Comparison of ENCODE assay signal across 1 cellular context in genomic region chr3:64954995-64955636, GRCh38.
TF ChIP-seq lines count a peak whose summit lies in the region.

No MANE protein-coding gene starts in this region.

TF ChIP-seq in K562, 482 proteins besides CTCF, POLR2A, EP300 and RAD21 (continued from another document and continues in another):
- no peak for TF ChIP-seq NR0B1 (IDR thresholded peaks at IDR 0.05; ENCODE audit: partially characterized antibody)
- TF ChIP-seq NR2C2 (CRISPR knock-in tag; IDR thresholded peaks at IDR 0.05): no peak
- TF ChIP-seq NR2C2 (tag; IDR thresholded peaks at IDR 0.05): no peak
- peak; percentile 91 for TF ChIP-seq MEIS2 (IDR thresholded peaks at IDR 0.05; ENCODE audit: partially characterized antibody)
- no peak for TF ChIP-seq RBM34 (IDR thresholded peaks at IDR 0.05; ENCODE audit: borderline replicate concordance, insufficient read depth, low read length)
- no peak for TF ChIP-seq THRB (CRISPR knock-in tag; conservative IDR thresholded peaks at IDR 0.05)
- no peak for TF ChIP-seq KDM1A (IDR thresholded peaks at IDR 0.05)
- TF ChIP-seq, protein P1, sequence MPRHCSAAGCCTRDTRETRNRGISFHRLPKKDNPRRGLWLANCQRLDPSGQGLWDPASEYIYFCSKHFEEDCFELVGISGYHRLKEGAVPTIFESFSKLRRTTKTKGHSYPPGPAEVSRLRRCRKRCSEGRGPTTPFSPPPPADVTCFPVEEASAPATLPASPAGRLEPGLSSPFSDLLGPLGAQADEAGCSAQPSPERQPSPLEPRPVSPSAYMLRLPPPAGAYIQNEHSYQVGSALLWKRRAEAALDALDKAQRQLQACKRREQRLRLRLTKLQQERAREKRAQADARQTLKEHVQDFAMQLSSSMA (CRISPR knock-in tag; IDR thresholded peaks at IDR 0.05): no peak
- no peak for TF ChIP-seq PYGO2 (tag; IDR thresholded peaks at IDR 0.05)
- TF ChIP-seq CC2D1A (IDR thresholded peaks at IDR 0.05): no peak
- TF ChIP-seq, protein P2, sequence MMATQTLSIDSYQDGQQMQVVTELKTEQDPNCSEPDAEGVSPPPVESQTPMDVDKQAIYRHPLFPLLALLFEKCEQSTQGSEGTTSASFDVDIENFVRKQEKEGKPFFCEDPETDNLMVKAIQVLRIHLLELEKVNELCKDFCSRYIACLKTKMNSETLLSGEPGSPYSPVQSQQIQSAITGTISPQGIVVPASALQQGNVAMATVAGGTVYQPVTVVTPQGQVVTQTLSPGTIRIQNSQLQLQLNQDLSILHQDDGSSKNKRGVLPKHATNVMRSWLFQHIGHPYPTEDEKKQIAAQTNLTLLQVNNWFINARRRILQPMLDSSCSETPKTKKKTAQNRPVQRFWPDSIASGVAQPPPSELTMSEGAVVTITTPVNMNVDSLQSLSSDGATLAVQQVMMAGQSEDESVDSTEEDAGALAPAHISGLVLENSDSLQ (IDR thresholded peaks at IDR 0.05): peak; percentile 90
- TF ChIP-seq ELF1 (tag; IDR thresholded peaks at IDR 0.05): 0 out of 2 replicates have a peak, but pooled peaks have one; percentile 27
- TF ChIP-seq, protein P3, sequence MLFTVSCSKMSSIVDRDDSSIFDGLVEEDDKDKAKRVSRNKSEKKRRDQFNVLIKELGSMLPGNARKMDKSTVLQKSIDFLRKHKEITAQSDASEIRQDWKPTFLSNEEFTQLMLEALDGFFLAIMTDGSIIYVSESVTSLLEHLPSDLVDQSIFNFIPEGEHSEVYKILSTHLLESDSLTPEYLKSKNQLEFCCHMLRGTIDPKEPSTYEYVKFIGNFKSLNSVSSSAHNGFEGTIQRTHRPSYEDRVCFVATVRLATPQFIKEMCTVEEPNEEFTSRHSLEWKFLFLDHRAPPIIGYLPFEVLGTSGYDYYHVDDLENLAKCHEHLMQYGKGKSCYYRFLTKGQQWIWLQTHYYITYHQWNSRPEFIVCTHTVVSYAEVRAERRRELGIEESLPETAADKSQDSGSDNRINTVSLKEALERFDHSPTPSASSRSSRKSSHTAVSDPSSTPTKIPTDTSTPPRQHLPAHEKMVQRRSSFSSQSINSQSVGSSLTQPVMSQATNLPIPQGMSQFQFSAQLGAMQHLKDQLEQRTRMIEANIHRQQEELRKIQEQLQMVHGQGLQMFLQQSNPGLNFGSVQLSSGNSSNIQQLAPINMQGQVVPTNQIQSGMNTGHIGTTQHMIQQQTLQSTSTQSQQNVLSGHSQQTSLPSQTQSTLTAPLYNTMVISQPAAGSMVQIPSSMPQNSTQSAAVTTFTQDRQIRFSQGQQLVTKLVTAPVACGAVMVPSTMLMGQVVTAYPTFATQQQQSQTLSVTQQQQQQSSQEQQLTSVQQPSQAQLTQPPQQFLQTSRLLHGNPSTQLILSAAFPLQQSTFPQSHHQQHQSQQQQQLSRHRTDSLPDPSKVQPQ (CRISPR knock-in tag; IDR thresholded peaks at IDR 0.05; ENCODE audit: borderline replicate concordance): no peak
- no peak for TF ChIP-seq ZZZ3 (IDR thresholded peaks at IDR 0.05)
- peak; percentile 68 for TF ChIP-seq NFIC (IDR thresholded peaks at IDR 0.05)
- no peak for TF ChIP-seq TEAD1 (CRISPR knock-in tag; IDR thresholded peaks at IDR 0.05)
- no peak for TF ChIP-seq ZBTB17 (CRISPR knock-in tag; IDR thresholded peaks at IDR 0.05)
- no peak for TF ChIP-seq BCL6 (CRISPR knock-in tag; IDR thresholded peaks at IDR 0.05)
- 0 out of 2 replicates have a peak, but pooled peaks have one; percentile 24 for TF ChIP-seq GABPA (tag; conservative IDR thresholded peaks at IDR 0.05; ENCODE audit: low read depth)
- TF ChIP-seq ZKSCAN3 (CRISPR knock-in tag; IDR thresholded peaks at IDR 0.05): no peak
- no peak for TF ChIP-seq MBD2 (IDR thresholded peaks at IDR 0.05; ENCODE audit: borderline replicate concordance, low read depth)
- TF ChIP-seq PBX2 (CRISPR knock-in tag; IDR thresholded peaks at IDR 0.05; ENCODE audit: low read depth): peak; percentile 51; the same call in 1 of the 2 replicates
- TF ChIP-seq PBX2 (tag; conservative IDR thresholded peaks at IDR 0.05; ENCODE audit: low read depth): peak; percentile 85
- no peak for TF ChIP-seq TAF15 (IDR thresholded peaks at IDR 0.05; ENCODE audit: low read depth, low read length)
- TF ChIP-seq NONO (IDR thresholded peaks at IDR 0.05; ENCODE audit: low read depth in 2 of 2, low read length in 1 of 2): no peak
- peak; percentile 52; the same call in 1 of the 2 replicates for TF ChIP-seq C11orf30 (IDR thresholded peaks at IDR 0.05; ENCODE audit: low read depth)
- TF ChIP-seq, protein P4, sequence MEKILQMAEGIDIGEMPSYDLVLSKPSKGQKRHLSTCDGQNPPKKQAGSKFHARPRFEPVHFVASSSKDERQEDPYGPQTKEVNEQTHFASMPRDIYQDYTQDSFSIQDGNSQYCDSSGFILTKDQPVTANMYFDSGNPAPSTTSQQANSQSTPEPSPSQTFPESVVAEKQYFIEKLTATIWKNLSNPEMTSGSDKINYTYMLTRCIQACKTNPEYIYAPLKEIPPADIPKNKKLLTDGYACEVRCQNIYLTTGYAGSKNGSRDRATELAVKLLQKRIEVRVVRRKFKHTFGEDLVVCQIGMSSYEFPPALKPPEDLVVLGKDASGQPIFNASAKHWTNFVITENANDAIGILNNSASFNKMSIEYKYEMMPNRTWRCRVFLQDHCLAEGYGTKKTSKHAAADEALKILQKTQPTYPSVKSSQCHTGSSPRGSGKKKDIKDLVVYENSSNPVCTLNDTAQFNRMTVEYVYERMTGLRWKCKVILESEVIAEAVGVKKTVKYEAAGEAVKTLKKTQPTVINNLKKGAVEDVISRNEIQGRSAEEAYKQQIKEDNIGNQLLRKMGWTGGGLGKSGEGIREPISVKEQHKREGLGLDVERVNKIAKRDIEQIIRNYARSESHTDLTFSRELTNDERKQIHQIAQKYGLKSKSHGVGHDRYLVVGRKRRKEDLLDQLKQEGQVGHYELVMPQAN (IDR thresholded peaks at IDR 0.05; ENCODE audit: borderline replicate concordance): no peak
- no peak for TF ChIP-seq ZNF740 (CRISPR knock-in tag; IDR thresholded peaks at IDR 0.05)
- no peak for TF ChIP-seq ZNF740 (tag; IDR thresholded peaks at IDR 0.05)
- peak; percentile 36; the same call in 1 of the 2 replicates for TF ChIP-seq NFE2 (IDR thresholded peaks at IDR 0.05; ENCODE audit: low read depth)
- TF ChIP-seq, protein P5, sequence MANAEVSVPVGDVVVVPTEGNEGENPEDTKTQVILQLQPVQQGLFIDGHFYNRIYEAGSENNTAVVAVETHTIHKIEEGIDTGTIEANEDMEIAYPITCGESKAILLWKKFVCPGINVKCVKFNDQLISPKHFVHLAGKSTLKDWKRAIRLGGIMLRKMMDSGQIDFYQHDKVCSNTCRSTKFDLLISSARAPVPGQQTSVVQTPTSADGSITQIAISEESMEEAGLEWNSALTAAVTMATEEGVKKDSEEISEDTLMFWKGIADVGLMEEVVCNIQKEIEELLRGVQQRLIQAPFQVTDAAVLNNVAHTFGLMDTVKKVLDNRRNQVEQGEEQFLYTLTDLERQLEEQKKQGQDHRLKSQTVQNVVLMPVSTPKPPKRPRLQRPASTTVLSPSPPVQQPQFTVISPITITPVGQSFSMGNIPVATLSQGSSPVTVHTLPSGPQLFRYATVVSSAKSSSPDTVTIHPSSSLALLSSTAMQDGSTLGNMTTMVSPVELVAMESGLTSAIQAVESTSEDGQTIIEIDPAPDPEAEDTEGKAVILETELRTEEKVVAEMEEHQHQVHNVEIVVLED (CRISPR knock-in tag; IDR thresholded peaks at IDR 0.05): no peak
- no peak for TF ChIP-seq MED1 (CRISPR knock-in tag; IDR thresholded peaks at IDR 0.05; ENCODE audit: borderline replicate concordance)
- TF ChIP-seq, protein P6, sequence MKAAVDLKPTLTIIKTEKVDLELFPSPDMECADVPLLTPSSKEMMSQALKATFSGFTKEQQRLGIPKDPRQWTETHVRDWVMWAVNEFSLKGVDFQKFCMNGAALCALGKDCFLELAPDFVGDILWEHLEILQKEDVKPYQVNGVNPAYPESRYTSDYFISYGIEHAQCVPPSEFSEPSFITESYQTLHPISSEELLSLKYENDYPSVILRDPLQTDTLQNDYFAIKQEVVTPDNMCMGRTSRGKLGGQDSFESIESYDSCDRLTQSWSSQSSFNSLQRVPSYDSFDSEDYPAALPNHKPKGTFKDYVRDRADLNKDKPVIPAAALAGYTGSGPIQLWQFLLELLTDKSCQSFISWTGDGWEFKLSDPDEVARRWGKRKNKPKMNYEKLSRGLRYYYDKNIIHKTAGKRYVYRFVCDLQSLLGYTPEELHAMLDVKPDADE (conservative IDR thresholded peaks at IDR 0.05; ENCODE audit: control insufficient read depth, low read depth, low read length): no peak
- TF ChIP-seq HCFC1 (IDR thresholded peaks at IDR 0.05; ENCODE audit: low read depth, low read length): no peak
- TF ChIP-seq BHLHE40 (IDR thresholded peaks at IDR 0.05; ENCODE audit: low read length): peak; percentile 54; the same call in 1 of the 2 replicates
- no peak for TF ChIP-seq CHD4 (IDR thresholded peaks at IDR 0.05; ENCODE audit: insufficient read depth, insufficient replicate concordance, low read depth, low read length, poor library complexity, severe bottlenecking)
- TF ChIP-seq SPI1 (IDR thresholded peaks at IDR 0.05; ENCODE audit: borderline replicate concordance, low read depth, low read length): peak; percentile 94
- TF ChIP-seq ZNF274 (IDR thresholded peaks at IDR 0.05; ENCODE audit: borderline replicate concordance, low read depth, low read length): no peak
- TF ChIP-seq ZFP36 (IDR thresholded peaks at IDR 0.05; ENCODE audit: low read depth, low read length, partially characterized antibody): peak; percentile 12
- no peak for TF ChIP-seq BRD9 (IDR thresholded peaks at IDR 0.05; ENCODE audit: low read depth, partially characterized antibody)
- no peak for TF ChIP-seq CBFB (CRISPR knock-in tag; IDR thresholded peaks at IDR 0.05)
- TF ChIP-seq ZNF444 (CRISPR knock-in tag; IDR thresholded peaks at IDR 0.05): no peak
- TF ChIP-seq NELFE (IDR thresholded peaks at IDR 0.05; ENCODE audit: insufficient read depth, insufficient read length): no peak
- TF ChIP-seq, protein P7, sequence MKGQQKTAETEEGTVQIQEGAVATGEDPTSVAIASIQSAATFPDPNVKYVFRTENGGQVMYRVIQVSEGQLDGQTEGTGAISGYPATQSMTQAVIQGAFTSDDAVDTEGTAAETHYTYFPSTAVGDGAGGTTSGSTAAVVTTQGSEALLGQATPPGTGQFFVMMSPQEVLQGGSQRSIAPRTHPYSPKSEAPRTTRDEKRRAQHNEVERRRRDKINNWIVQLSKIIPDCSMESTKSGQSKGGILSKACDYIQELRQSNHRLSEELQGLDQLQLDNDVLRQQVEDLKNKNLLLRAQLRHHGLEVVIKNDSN (CRISPR knock-in tag; IDR thresholded peaks at IDR 0.05): no peak
- no peak for TF ChIP-seq PML (IDR thresholded peaks at IDR 0.05; ENCODE audit: low read length)
- no peak for TF ChIP-seq PTRF (tag; IDR thresholded peaks at IDR 0.05)
